Comparison of ENCODE assay signal across 17 cellular contexts in the genomic region with DNA sequence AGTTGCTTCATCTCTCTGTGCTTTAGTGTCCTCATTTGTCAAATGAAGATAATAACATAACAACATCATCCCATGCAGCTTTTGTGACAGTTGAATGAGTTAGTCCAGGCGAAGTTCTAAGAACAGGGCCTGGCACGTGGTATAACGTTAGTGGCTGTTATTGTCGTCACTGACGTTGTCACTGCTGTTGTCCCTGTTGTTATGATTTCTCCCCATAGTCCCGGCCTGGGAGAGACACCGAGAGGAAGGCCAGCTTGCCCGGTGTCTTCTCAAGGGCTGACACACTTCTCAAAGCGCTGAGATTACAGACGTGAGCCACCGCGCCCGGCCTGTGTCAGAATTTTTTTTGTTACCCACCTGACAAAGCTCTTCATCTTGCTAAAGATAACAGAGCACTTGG. TPM values are rescaled to one million over a fixed set of nuclear protein-coding genes. Genes with fewer than 3 reads are reported as not detected.
A peak's percentile ranks its signal among the peaks of the same experiment; 100 is the strongest.
DNase-seq lines count a peak whose midpoint lies in the region; ATAC-seq, FAIRE-seq and TF ChIP-seq lines count a peak whose summit lies in the region.
"Had no signal": no experiment of that assay in that cellular context is flagged by ENCODE, and none has a peak within 500 bp of the region (broad histone marks: within the 10 kb centered on the region; RNA-seq: fewer than 3 reads in every experiment).

No MANE protein-coding gene starts in this region.

- TF ChIP-seq CTCF in heart left ventricle (IDR thresholded peaks at IDR 0.05) (no peak), bronchial epithelial cell (IDR thresholded peaks at IDR 0.05; ENCODE audit: insufficient read depth, low read length, severe bottlenecking) (no peak), nephron progenitor cell (IDR thresholded peaks at IDR 0.05) (no peak), uterus (IDR thresholded peaks at IDR 0.05) (no peak)

- H3K4me3 ChIP-seq in heart left ventricle, result no peak overlapping the region
- no peak overlapping the region for H3K4me3 ChIP-seq in right cardiac atrium (ENCODE audit: low read length)
- H3K4me3 ChIP-seq in bronchial epithelial cell (ENCODE audit: low read depth, low read length), result no peak overlapping the region
- H3K4me3 ChIP-seq in uterus, result no peak overlapping the region
- H3K4me3 ChIP-seq: GM12878 had no signal

- peaks cover 36% of the 10 kb centered on the region for H3K4me1 Mint-ChIP-seq in nephron progenitor cell
- H3K4me1 Mint-ChIP-seq: CD4-positive, alpha-beta memory T cell had no signal

- peaks cover 0 to 10% (median 3%) of the 10 kb centered on the region in 9 donors for H3K36me3 ChIP-seq in heart left ventricle
- H3K36me3 ChIP-seq in bronchial epithelial cell (ENCODE audit: control insufficient read depth, insufficient read depth, low read length), result no peaks in the 10 kb centered on the region
- no peaks in the 10 kb centered on the region for H3K36me3 ChIP-seq in uterus

- intact Hi-C loops in heart left ventricle (cut with DNase I), result loop anchor here in 4 of 10 donors (2.0 to 5.0 kb wide), 2 partner anchors 37 kb away; no protein-coding TSS in a partner anchor
- intact Hi-C loops in right cardiac atrium (cut with DNase I), result no loop called here
- intact Hi-C loops in uterus (cut with DNase I; ENCODE audit: low total_unique reads), result no loop called here

- H3K27ac ChIP-seq in heart left ventricle (peak overlapping the region in 10 of 12 donors; percentile 16 to 77 (median 41)), right cardiac atrium (ENCODE audit: low read length) (no peak overlapping the region), uterus (no peak overlapping the region)
- H3K27ac ChIP-seq: HL-60 had no signal

- peaks cover 20% of the 10 kb centered on the region for H3K36me3 Mint-ChIP-seq in nephron progenitor cell (ENCODE audit: low read depth)

- no peak for TF ChIP-seq POLR2A in heart left ventricle (IDR thresholded peaks at IDR 0.05)
- TF ChIP-seq POLR2A in uterus (IDR thresholded peaks at IDR 0.05), result no peak

- H3K27me3 ChIP-seq in heart left ventricle, result no peaks in the 10 kb centered on the region
- no peaks in the 10 kb centered on the region for H3K27me3 ChIP-seq in right cardiac atrium (ENCODE audit: control insufficient read depth, insufficient read depth)
- peaks cover 2% of the 10 kb centered on the region for H3K27me3 ChIP-seq in bronchial epithelial cell (ENCODE audit: control insufficient read depth, insufficient read depth, low read length)
- H3K27me3 ChIP-seq in uterus, result no peaks in the 10 kb centered on the region

- WGBS in heart left ventricle, 4 donors, result 42 to 66% (median 54%) methylated on average over 13 of the region's 13 CpGs
- 76% methylated on average over 13 of the region's 13 CpGs for WGBS in right cardiac atrium

- H3K27me3 Mint-ChIP-seq in nephron progenitor cell (ENCODE audit: low read depth, poor library complexity), result no peaks in the 10 kb centered on the region
- H3K27me3 Mint-ChIP-seq: B cell; CD4-positive, alpha-beta memory T cell had no signal

- H3K9me3 ChIP-seq in heart left ventricle (no peaks in the 10 kb centered on the region), right cardiac atrium (ENCODE audit: control insufficient read depth, low read length) (no peaks in the 10 kb centered on the region), uterus (no peaks in the 10 kb centered on the region)

- FAIRE-seq in bronchial epithelial cell (lab: Jason Lieb, UNC), result peak; percentile 86
- FAIRE-seq: A204.1, GM12878, GM18507 had no signal

- ATAC-seq in heart left ventricle (peak; percentile 74 to 83 (median 76)), right cardiac atrium (no peak)
- ATAC-seq: GM12878 had no signal

- H3K4me1 ChIP-seq in heart left ventricle (peaks cover 0 to 49% (median 16%) of the 10 kb centered on the region in 12 donors), right cardiac atrium (ENCODE audit: control insufficient read depth, insufficient read depth, low read length) (no peaks in the 10 kb centered on the region), uterus (no peaks in the 10 kb centered on the region)

- no peak overlapping the region for H3K4me3 Mint-ChIP-seq in nephron progenitor cell
- H3K4me3 Mint-ChIP-seq: B cell; CD4-positive, alpha-beta memory T cell; H9 had no signal

- DNase-seq in heart left ventricle, result peak in 1 of 5 donors; percentile 70
- DNase-seq in right cardiac atrium, result no peak
- DNase-seq in bronchial epithelial cell (ENCODE audit: low read depth), result no peak
- DNase-seq in nephron progenitor cell, result no peak
- no peak for DNase-seq in uterus
- no peak for DNase-seq in NCI-H2171 (lab: John Stamatoyannopoulos, UW)
- DNase-seq in GM19238 (ENCODE audit: insufficient read length, low spot score), result no peak
- DNase-seq: C1 segment of cervical spinal cord; CD4-positive, alpha-beta memory T cell; DMS79; GOT3; H9 had no signal

- no peaks in the 10 kb centered on the region for H3K9me3 Mint-ChIP-seq in nephron progenitor cell

- H3K27ac Mint-ChIP-seq in nephron progenitor cell, result peak overlapping the region; percentile 72
- H3K27ac Mint-ChIP-seq: B cell, H9 had no signal

RNA-seq across cellular contexts. Expression of a gene that starts 29.9 kb away (rescaled TPM):
- 100 to 1,000 TPM; 134 to 171 (median 156) TPM for total RNA-seq in heart left ventricle
- polyA plus RNA-seq in heart left ventricle, result 10 to 100 TPM; 64.5 to 93.2 TPM
- 100 to 1,000 TPM; 130 to 164 (median 154) TPM for total RNA-seq in right cardiac atrium
- 77.4 TPM for polyA plus RNA-seq in right cardiac atrium
- total RNA-seq in bronchial epithelial cell, result 18.7 and 39.3 TPM in 2 replicates
- total RNA-seq in uterus, result 100 to 1,000 TPM in 2 of 4 donors, 10 to 100 TPM in 2; 35.4 to 192 (median 138) TPM

Comparison
In these comparisons a context has a peak if more than half of its experiments do, and no peak if none do; other contexts are left out.
1. ATAC-seq: peak in heart left ventricle (4 of 4); none in right cardiac atrium (0 of 2).
2. H3K27ac ChIP-seq: peak in heart left ventricle (10 of 12); none in right cardiac atrium (single experiment) and uterus (0 of 2).